ENCODE assay signal across 2 cellular contexts in the genomic region with DNA sequence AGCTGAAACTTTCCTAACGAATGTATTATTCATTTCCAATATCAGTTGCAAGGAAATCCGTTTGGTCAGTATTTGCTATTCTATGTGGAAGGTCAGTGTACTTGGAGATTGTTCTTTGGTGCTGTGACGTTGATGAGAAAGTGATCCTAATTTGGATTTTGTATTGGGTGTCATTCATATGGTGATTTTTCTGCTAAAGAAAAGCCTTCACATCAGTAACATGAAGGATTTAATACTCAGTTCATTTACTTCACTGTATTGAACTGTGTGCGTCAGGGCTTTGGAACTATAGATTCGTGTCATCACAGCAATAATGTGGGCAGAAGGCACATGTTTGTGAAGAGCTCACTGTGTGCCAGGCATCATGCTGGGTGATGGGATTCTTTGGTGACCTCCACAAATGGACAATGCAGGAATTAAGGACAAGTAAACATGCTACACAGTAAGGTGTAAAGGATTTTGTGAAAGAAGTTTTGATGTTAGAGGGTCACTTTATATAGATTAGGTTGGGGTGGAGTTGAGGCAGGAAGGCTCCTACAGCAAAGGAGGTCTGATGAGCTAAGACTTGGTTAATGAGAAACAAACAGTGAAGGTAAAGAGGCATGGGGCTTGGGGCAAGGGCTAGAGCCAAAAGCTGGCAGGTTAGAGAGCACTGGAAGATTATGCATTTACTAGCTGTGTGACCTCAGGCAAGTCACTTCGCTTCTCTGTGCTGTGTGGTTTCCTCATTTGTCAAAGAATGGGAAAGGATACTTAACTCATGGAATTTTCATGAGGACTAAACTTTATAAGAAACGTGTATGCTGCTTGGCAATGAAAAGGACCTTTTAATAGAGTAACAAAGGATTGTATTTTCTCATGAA.
TF ChIP-seq lines count a peak whose summit lies in the region.

No MANE protein-coding gene starts in this region.

TF ChIP-seq in GM23338, 12 proteins besides CTCF, POLR2A, EP300 and RAD21:
- TF ChIP-seq EZH2 (IDR thresholded peaks at IDR 0.05; ENCODE audit: low read depth, unreplicated experiment): no peak

TF ChIP-seq in WTC11, 78 proteins besides CTCF, POLR2A, EP300 and RAD21 (continued from another document):
- peak; percentile 82; the same call in 1 of the 2 replicates for TF ChIP-seq GTF2I (CRISPR knock-in tag; conservative IDR thresholded peaks at IDR 0.05)
TF ChIP-seq in WTC11: peak in this region for 1.
